ENCODE assay signal across 9 cellular contexts in genomic region chr5:37198066-37198465, GRCh38. TPM values are rescaled to one million over a fixed set of nuclear protein-coding genes. Genes with fewer than 3 reads are reported as not detected.
DNase-seq lines count a peak whose midpoint lies in the region; ATAC-seq and TF ChIP-seq lines count a peak whose summit lies in the region.
"Had no signal": no experiment of that assay in that cellular context is flagged by ENCODE, and none has a peak within 500 bp of the region (broad histone marks: within the 10 kb centered on the region; RNA-seq: fewer than 3 reads in every experiment).

No MANE protein-coding gene starts in this region.

- ATAC-seq in HG02884 (IDR thresholded peaks at IDR 0.05; ENCODE audit: unreplicated experiment) (peak; percentile 53), activated B cell treated with CpG ODN at 0.5 μM for 24 hours (ENCODE audit: low read depth) (no peak)
- no peak for ATAC-seq in stimulated activated memory B cell treated with anti-CD40 and anti-IgM and Interleukin-4, amounts not matched to agents 10 μg/mL and 1 μg/mL and 100 μg/mL, for 72 hours

- H3K9me3 Mint-ChIP-seq in activated T-cell treated with anti-CD3 and anti-CD28 coated beads, Interleukin-2, amount 50 U/mL, for 24 hours, result no peaks in the 10 kb centered on the region
- no peaks in the 10 kb centered on the region for H3K9me3 Mint-ChIP-seq in activated B cell treated with CpG ODN at 0.5 μM for 24 hours
- no peaks in the 10 kb centered on the region for H3K9me3 Mint-ChIP-seq in stimulated activated memory B cell treated with anti-CD40 and anti-IgM and Interleukin-4, amounts not matched to agents 10 μg/mL and 1 μg/mL and 100 μg/mL, for 72 hours

- no peak for DNase-seq in activated T-cell treated with anti-CD3 and anti-CD28 coated beads, Interleukin-2, amount 50 U/mL, for 24 hours
- no peak for DNase-seq in activated T-cell treated with anti-CD3 and anti-CD28 coated beads, Interleukin-2, amount 50 U/mL, for 48 hours
- DNase-seq in activated B cell treated with CpG ODN at 0.5 μM for 24 hours, result no peak
- no peak for DNase-seq in D341Med (ENCODE audit: low spot score)
- DNase-seq in DMS153 treated with DMSO at 0.1 percent for 48 hours (lab: John Stamatoyannopoulos, UW; ENCODE audit: unreplicated experiment), result no peak
- DNase-seq in NCI-H345 treated with DMSO at 0.1 percent for 48 hours (lab: John Stamatoyannopoulos, UW; ENCODE audit: unreplicated experiment), result no peak
- DNase-seq: NCI-H774 had no signal

- no peak for TF ChIP-seq CTCF in activated B cell treated with CpG ODN at 0.5 μM for 24 hours (IDR thresholded peaks at IDR 0.05)

- intact Hi-C loops in activated B cell treated with CpG ODN at 0.5 μM for 24 hours (cut with micrococcal nuclease), result loop anchor here (5.0 kb wide), 1 partner anchor 174 kb away; the partner anchor contains the start of gene NUP155

- H3K27ac Mint-ChIP-seq in activated T-cell treated with anti-CD3 and anti-CD28 coated beads, Interleukin-2, amount 50 U/mL, for 24 hours, result peak overlapping the region; percentile 80
- peak overlapping the region; percentile 87 for H3K27ac Mint-ChIP-seq in activated B cell treated with CpG ODN at 0.5 μM for 24 hours
- H3K27ac Mint-ChIP-seq in stimulated activated memory B cell treated with anti-CD40 and anti-IgM and Interleukin-4, amounts not matched to agents 10 μg/mL and 1 μg/mL and 100 μg/mL, for 72 hours, result peak overlapping the region; percentile 75

- no peaks in the 10 kb centered on the region for H3K27me3 Mint-ChIP-seq in activated T-cell treated with anti-CD3 and anti-CD28 coated beads, Interleukin-2, amount 50 U/mL, for 24 hours
- H3K27me3 Mint-ChIP-seq in activated B cell treated with CpG ODN at 0.5 μM for 24 hours, result no peaks in the 10 kb centered on the region
- H3K27me3 Mint-ChIP-seq in stimulated activated memory B cell treated with anti-CD40 and anti-IgM and Interleukin-4, amounts not matched to agents 10 μg/mL and 1 μg/mL and 100 μg/mL, for 72 hours, result no peaks in the 10 kb centered on the region

- H3K4me3 Mint-ChIP-seq in activated T-cell treated with anti-CD3 and anti-CD28 coated beads, Interleukin-2, amount 50 U/mL, for 24 hours, result peak overlapping the region; percentile 49
- H3K4me3 Mint-ChIP-seq in activated B cell treated with CpG ODN at 0.5 μM for 24 hours, result peak overlapping the region; percentile 74
- peak overlapping the region; percentile 43 for H3K4me3 Mint-ChIP-seq in stimulated activated memory B cell treated with anti-CD40 and anti-IgM and Interleukin-4, amounts not matched to agents 10 μg/mL and 1 μg/mL and 100 μg/mL, for 72 hours

- H3K4me1 Mint-ChIP-seq in activated T-cell treated with anti-CD3 and anti-CD28 coated beads, Interleukin-2, amount 50 U/mL, for 24 hours (ENCODE audit: low read depth), result peaks cover 25% of the 10 kb centered on the region
- H3K4me1 Mint-ChIP-seq in activated B cell treated with CpG ODN at 0.5 μM for 24 hours, result peaks cover 16% of the 10 kb centered on the region
- peaks cover 17% of the 10 kb centered on the region for H3K4me1 Mint-ChIP-seq in stimulated activated memory B cell treated with anti-CD40 and anti-IgM and Interleukin-4, amounts not matched to agents 10 μg/mL and 1 μg/mL and 100 μg/mL, for 72 hours

- H3K36me3 Mint-ChIP-seq in activated T-cell treated with anti-CD3 and anti-CD28 coated beads, Interleukin-2, amount 50 U/mL, for 24 hours (ENCODE audit: low read depth), result peaks cover 21% of the 10 kb centered on the region
- peaks cover 20% of the 10 kb centered on the region for H3K36me3 Mint-ChIP-seq in activated B cell treated with CpG ODN at 0.5 μM for 24 hours (ENCODE audit: low read depth)
- peaks cover 18% of the 10 kb centered on the region for H3K36me3 Mint-ChIP-seq in stimulated activated memory B cell treated with anti-CD40 and anti-IgM and Interleukin-4, amounts not matched to agents 10 μg/mL and 1 μg/mL and 100 μg/mL, for 72 hours

- POLR2A ChIA-PET in activated B cell treated with CpG ODN at 0.5 μM for 24 hours (lab: Charles Lee), result interaction anchor here (0.9 to 1.6 kb wide), 2 partner anchors 129 to 173 kb away, joined by 3 to 4 read pairs; partner anchors contain the start of gene NUP155

- CTCF ChIA-PET in activated B cell treated with CpG ODN at 0.5 μM for 24 hours (lab: Charles Lee), result no interaction called here

RNA-seq across cellular contexts. Expression of gene CPLANE1, which starts 51.1 kb away (rescaled TPM):
- total RNA-seq in activated B cell treated with CpG ODN at 0.5 μM for 24 hours, result 8.8 and 11.7 TPM in 2 replicates
